9 cellular contexts compared by ENCODE assay signal in genomic region chr20:46558511-46558959, GRCh38. TPM values are rescaled to one million over a fixed set of nuclear protein-coding genes. Genes with fewer than 3 reads are reported as not detected.
A peak's percentile ranks its signal among the peaks of the same experiment; 100 is the strongest.
DNase-seq lines count a peak whose midpoint lies in the region; ATAC-seq, FAIRE-seq and TF ChIP-seq lines count a peak whose summit lies in the region.
"Had no signal": no experiment of that assay in that cellular context is flagged by ENCODE, and none has a peak within 500 bp of the region (broad histone marks: within the 10 kb centered on the region; RNA-seq: fewer than 3 reads in every experiment).

No MANE protein-coding gene starts in this region.

- in situ Hi-C loops in brain microvascular endothelial cell (cut with HindIII; ENCODE audit: low pct_ligation_motif_present, low sequenced_read_pairs) = no loop called here

- intact Hi-C loops in kidney (cut with DNase I) = no loop called here

- no peaks in the 10 kb centered on the region for H3K36me3 ChIP-seq in BJ (ENCODE audit: control insufficient read depth, insufficient read depth, low read length)
- H3K36me3 ChIP-seq in brain microvascular endothelial cell (replicated peaks) = no peaks in the 10 kb centered on the region
- H3K36me3 ChIP-seq in kidney (ENCODE audit: control insufficient read depth in 1 of 2, insufficient read depth in 2 of 2, low read length in 2 of 2) = peaks cover 0 to 11% of the 10 kb centered on the region in 2 donors

- H3K27me3 ChIP-seq in BJ (ENCODE audit: control insufficient read depth, insufficient read depth, low read length) (no peaks in the 10 kb centered on the region; the same call in 1 of the 2 replicates), brain microvascular endothelial cell (replicated peaks) (no peaks in the 10 kb centered on the region)

- H3K4me3 ChIP-seq in BJ (ENCODE audit: low read depth, low read length) = no peak overlapping the region
- H3K4me3 ChIP-seq in brain microvascular endothelial cell (ENCODE audit: low read depth, low read length) = no peak overlapping the region
- H3K4me3 ChIP-seq in kidney (ENCODE audit: low read length in 2 of 2) = no peak overlapping the region

- CTCF ChIA-PET in BJ (lab: Yijun Ruan, JAX) = interaction anchor here (0.7 kb wide), 1 partner anchor 157 kb away, joined by 3 read pairs; no protein-coding TSS in a partner anchor

- no peak for FAIRE-seq in kidney (lab: Jason Lieb, UNC)
- FAIRE-seq: TTC549 had no signal

- H3K9ac ChIP-seq in kidney (ENCODE audit: low read length in 2 of 2) = no peak overlapping the region

- H3K27ac ChIP-seq in brain microvascular endothelial cell (no peak overlapping the region), kidney (ENCODE audit: low read depth in 2 of 2, low read length in 2 of 2) (no peak overlapping the region)

- H3K4me1 ChIP-seq in kidney (ENCODE audit: control insufficient read depth in 1 of 2, insufficient read depth in 1 of 2, low read depth in 1 of 2, low read length in 2 of 2) = peaks cover 0 to 3% of the 10 kb centered on the region in 2 donors

- no peak for ATAC-seq in GM21619 (IDR thresholded peaks at IDR 0.05; ENCODE audit: unreplicated experiment)

- POLR2A ChIA-PET in BJ (lab: Charles Lee) = no interaction called here

- DNase-seq in BJ (ENCODE audit: low read depth) (peak; percentile 33), LHCN-M2 (ENCODE audit: low read depth) (peak; percentile 70), brain microvascular endothelial cell (peak; percentile 84), occipital lobe (lab: John Stamatoyannopoulos, UW) (peak; percentile 16), NCI-H446 treated with DMSO at 0.1 percent for 48 hours (lab: John Stamatoyannopoulos, UW) (no peak), kidney (no peak)
- no peak for DNase-seq in effector CD8-positive, alpha-beta T cell (lab: John Stamatoyannopoulos, UW)

- TF ChIP-seq CTCF in BJ (IDR thresholded peaks at IDR 0.05; ENCODE audit: insufficient read depth, low read depth, low read length) (no peak), brain microvascular endothelial cell (IDR thresholded peaks at IDR 0.05; ENCODE audit: low read depth, low read length, missing control alignments) (no peak), kidney (IDR thresholded peaks at IDR 0.05; ENCODE audit: borderline replicate concordance, extremely low read depth, insufficient read depth) (no peak)

- H3K9me3 ChIP-seq in kidney (ENCODE audit: control insufficient read depth in 1 of 2, low read length in 2 of 2) = no peaks in the 10 kb centered on the region

RNA-seq across cellular contexts. Expression of gene OCSTAMP, which starts 8.1 kb away (rescaled TPM):
- not detected in 2 replicates for polyA plus RNA-seq in BJ (2011; rRNA removed)
- polyA minus RNA-seq in BJ (2011; rRNA and poly(A)+ RNA removed) = not detected in 2 replicates
- total RNA-seq in LHCN-M2 (2014; rRNA removed) = not detected in 2 replicates
- polyA plus RNA-seq in LHCN-M2 (2012) = not detected
- not detected for total RNA-seq in occipital lobe
- total RNA-seq in kidney = not detected
- polyA plus RNA-seq in kidney (ENCODE audit: insufficient read depth, low read depth, low replicate concordance) = not detected

RNA-seq across cellular contexts. Expression of gene ZNF334, which starts 45.2 kb away (rescaled TPM):
- 0.93 and 1.8 TPM in 2 replicates for polyA plus RNA-seq in BJ (2011; rRNA removed)
- polyA minus RNA-seq in BJ (2011; rRNA and poly(A)+ RNA removed) = 0.81 and 0.98 TPM in 2 replicates
- total RNA-seq in LHCN-M2 (2014; rRNA removed) = 0.11 TPM in 1 of 2 replicates, not detected in the other
- polyA plus RNA-seq in LHCN-M2 (2012) = 0.04 TPM
- 13.6 TPM for total RNA-seq in occipital lobe
- 8.2 TPM for total RNA-seq in kidney
- 3.7 TPM for polyA plus RNA-seq in kidney (ENCODE audit: insufficient read depth, low read depth, low replicate concordance)

Comparison
In these comparisons a context has a peak if more than half of its experiments do, and no peak if none do; other contexts are left out.
1. DNase-seq: peak in BJ (single experiment), LHCN-M2 (single experiment), brain microvascular endothelial cell (single experiment) and occipital lobe (single experiment); none in NCI-H446 treated with DMSO at 0.1 percent for 48 hours (single experiment), effector CD8-positive, alpha-beta T cell (single experiment) and kidney (single experiment).